In genomic region chr15:39887832-39888231, GRCh38 we compare ENCODE assay signal across 9 cellular contexts. TPM values are rescaled to one million over a fixed set of nuclear protein-coding genes. Genes with fewer than 3 reads are reported as not detected.
A peak's percentile ranks its signal among the peaks of the same experiment; 100 is the strongest.
DNase-seq lines count a peak whose midpoint lies in the region; ATAC-seq and TF ChIP-seq lines count a peak whose summit lies in the region.
"Had no signal": no experiment of that assay in that cellular context is flagged by ENCODE, and none has a peak within 500 bp of the region (broad histone marks: within the 10 kb centered on the region; RNA-seq: fewer than 3 reads in every experiment).

No MANE protein-coding gene starts in this region.

- H3K27me3 Mint-ChIP-seq in activated CD8-positive, alpha-beta T cell treated with anti-CD3 and anti-CD28 coated beads for 36 hours: peaks cover 10% of the 10 kb centered on the region
- peaks cover 21% of the 10 kb centered on the region for H3K27me3 Mint-ChIP-seq in activated CD8-positive, alpha-beta T cell treated with anti-CD3 and anti-CD28 coated beads, Interleukin-2, amount 10 ng/mL, durations not matched to agents 7 days and 5 days (ENCODE audit: low read depth)
- H3K27me3 Mint-ChIP-seq in activated CD8-positive, alpha-beta memory T cell treated with anti-CD3 and anti-CD28 coated beads, Interleukin-2, amount 10 ng/mL, durations not matched to agents 7 days and 5 days: peaks cover 22% of the 10 kb centered on the region

- no peak overlapping the region for H3K4me3 Mint-ChIP-seq in activated CD8-positive, alpha-beta T cell treated with anti-CD3 and anti-CD28 coated beads for 36 hours
- H3K4me3 Mint-ChIP-seq in activated CD8-positive, alpha-beta T cell treated with anti-CD3 and anti-CD28 coated beads, Interleukin-2, amount 10 ng/mL, durations not matched to agents 7 days and 5 days: no peak overlapping the region
- no peak overlapping the region for H3K4me3 Mint-ChIP-seq in activated CD8-positive, alpha-beta memory T cell treated with anti-CD3 and anti-CD28 coated beads, Interleukin-2, amount 10 ng/mL, durations not matched to agents 7 days and 5 days

- CTCF ChIA-PET in activated CD8-positive, alpha-beta T cell treated with anti-CD3 and anti-CD28 coated beads for 36 hours (lab: Charles Lee): interaction anchor here (0.7 to 1.6 kb wide), 5 partner anchors 15 to 187 kb away, joined by 3 read pairs; partner anchors contain the start of gene SRP14
- CTCF ChIA-PET in activated CD8-positive, alpha-beta T cell treated with anti-CD3 and anti-CD28 coated beads, Interleukin-2, amount 10 ng/mL, durations not matched to agents 7 days and 5 days (lab: Charles Lee): interaction anchor here (0.9 to 1.7 kb wide), 8 partner anchors 10 to 422 kb away, joined by 3 to 5 read pairs (median 4); no protein-coding TSS in a partner anchor
- CTCF ChIA-PET in activated CD8-positive, alpha-beta memory T cell treated with anti-CD3 and anti-CD28 coated beads, Interleukin-2, amount 10 ng/mL, durations not matched to agents 7 days and 5 days (lab: Charles Lee): interaction anchor here (0.6 to 1.7 kb wide), 6 partner anchors 13 to 1004 kb away, joined by 3 to 7 read pairs (median 3); no protein-coding TSS in a partner anchor

- no peaks in the 10 kb centered on the region for H3K27me3 ChIP-seq in testis

- peak; percentile 13 for DNase-seq in activated CD8-positive, alpha-beta T cell treated with anti-CD3 and anti-CD28 coated beads for 36 hours
- no peak for DNase-seq in activated CD8-positive, alpha-beta T cell treated with anti-CD3 and anti-CD28 coated beads, Interleukin-2, amount 10 ng/mL, durations not matched to agents 7 days and 5 days
- DNase-seq in RPMI8226 (peak; percentile 13), foreskin melanocyte (peak; percentile 44), testis (peak; percentile 70), NCI-H1417 treated with DMSO at 0.1 percent for 48 hours (lab: John Stamatoyannopoulos, UW) (no peak)
- DNase-seq in activated CD8-positive, alpha-beta memory T cell treated with anti-CD3 and anti-CD28 coated beads, Interleukin-2, amount 10 ng/mL, durations not matched to agents 7 days and 5 days: no peak
- no peak for DNase-seq in stimulated activated CD4-positive, alpha-beta T cell treated with anti-CD3 and anti-CD28 coated beads, Interleukin-4, amount 100 ng/mL, for 1 hour
- DNase-seq: retina had no signal

- H3K36me3 Mint-ChIP-seq in activated CD8-positive, alpha-beta T cell treated with anti-CD3 and anti-CD28 coated beads for 36 hours (ENCODE audit: low read depth): no peaks in the 10 kb centered on the region
- H3K36me3 Mint-ChIP-seq in activated CD8-positive, alpha-beta T cell treated with anti-CD3 and anti-CD28 coated beads, Interleukin-2, amount 10 ng/mL, durations not matched to agents 7 days and 5 days (ENCODE audit: low read depth): no peaks in the 10 kb centered on the region
- no peaks in the 10 kb centered on the region for H3K36me3 Mint-ChIP-seq in activated CD8-positive, alpha-beta memory T cell treated with anti-CD3 and anti-CD28 coated beads, Interleukin-2, amount 10 ng/mL, durations not matched to agents 7 days and 5 days

- no peaks in the 10 kb centered on the region for H3K4me1 Mint-ChIP-seq in activated CD8-positive, alpha-beta T cell treated with anti-CD3 and anti-CD28 coated beads for 36 hours (ENCODE audit: low read depth)
- H3K4me1 Mint-ChIP-seq in activated CD8-positive, alpha-beta T cell treated with anti-CD3 and anti-CD28 coated beads, Interleukin-2, amount 10 ng/mL, durations not matched to agents 7 days and 5 days (ENCODE audit: low read depth): no peaks in the 10 kb centered on the region
- no peaks in the 10 kb centered on the region for H3K4me1 Mint-ChIP-seq in activated CD8-positive, alpha-beta memory T cell treated with anti-CD3 and anti-CD28 coated beads, Interleukin-2, amount 10 ng/mL, durations not matched to agents 7 days and 5 days

- WGBS in testis, 2 donors: 28 to 35% methylated on average over 1 of the region's 1 CpG

- intact Hi-C loops in activated CD8-positive, alpha-beta T cell treated with anti-CD3 and anti-CD28 coated beads for 36 hours (cut with micrococcal nuclease): no loop called here
- intact Hi-C loops in testis (cut with DNase I; ENCODE audit: low total_unique reads): no loop called here

- H3K27ac Mint-ChIP-seq in activated CD8-positive, alpha-beta T cell treated with anti-CD3 and anti-CD28 coated beads for 36 hours: no peak overlapping the region
- no peak overlapping the region for H3K27ac Mint-ChIP-seq in activated CD8-positive, alpha-beta T cell treated with anti-CD3 and anti-CD28 coated beads, Interleukin-2, amount 10 ng/mL, durations not matched to agents 7 days and 5 days
- H3K27ac Mint-ChIP-seq in activated CD8-positive, alpha-beta memory T cell treated with anti-CD3 and anti-CD28 coated beads, Interleukin-2, amount 10 ng/mL, durations not matched to agents 7 days and 5 days: no peak overlapping the region

- H3K4me1 ChIP-seq in testis: no peaks in the 10 kb centered on the region

- no peaks in the 10 kb centered on the region for H3K9me3 Mint-ChIP-seq in activated CD8-positive, alpha-beta T cell treated with anti-CD3 and anti-CD28 coated beads for 36 hours
- no peaks in the 10 kb centered on the region for H3K9me3 Mint-ChIP-seq in activated CD8-positive, alpha-beta T cell treated with anti-CD3 and anti-CD28 coated beads, Interleukin-2, amount 10 ng/mL, durations not matched to agents 7 days and 5 days (ENCODE audit: insufficient read depth)
- no peaks in the 10 kb centered on the region for H3K9me3 Mint-ChIP-seq in activated CD8-positive, alpha-beta memory T cell treated with anti-CD3 and anti-CD28 coated beads, Interleukin-2, amount 10 ng/mL, durations not matched to agents 7 days and 5 days (ENCODE audit: low read depth)

- no peak overlapping the region for H3K4me3 ChIP-seq in testis

- no peak for ATAC-seq in activated CD8-positive, alpha-beta T cell treated with anti-CD3 and anti-CD28 coated beads for 36 hours
- no peak for ATAC-seq in activated CD8-positive, alpha-beta T cell treated with anti-CD3 and anti-CD28 coated beads, Interleukin-2, amount 10 ng/mL, durations not matched to agents 7 days and 5 days
- no peak for ATAC-seq in activated CD8-positive, alpha-beta memory T cell treated with anti-CD3 and anti-CD28 coated beads, Interleukin-2, amount 10 ng/mL, durations not matched to agents 7 days and 5 days

- H3K36me3 ChIP-seq in testis (ENCODE audit: low read depth, missing control alignments): no peaks in the 10 kb centered on the region

- TF ChIP-seq POLR2A in testis (IDR thresholded peaks at IDR 0.05): no peak

- POLR2A ChIA-PET in activated CD8-positive, alpha-beta T cell treated with anti-CD3 and anti-CD28 coated beads for 36 hours (lab: Charles Lee): interaction anchor here (0.9 kb wide), 1 partner anchor 58 kb away, joined by 3 read pairs; no protein-coding TSS in a partner anchor
- POLR2A ChIA-PET in activated CD8-positive, alpha-beta T cell treated with anti-CD3 and anti-CD28 coated beads, Interleukin-2, amount 10 ng/mL, durations not matched to agents 7 days and 5 days (lab: Charles Lee): interaction anchor here (0.6 kb wide), 1 partner anchor 218 kb away, joined by 3 read pairs; no protein-coding TSS in a partner anchor

- no peak overlapping the region for H3K27ac ChIP-seq in testis

- H3K9me3 ChIP-seq in testis: no peaks in the 10 kb centered on the region

- TF ChIP-seq CTCF in activated CD8-positive, alpha-beta T cell treated with anti-CD3 and anti-CD28 coated beads for 36 hours (IDR thresholded peaks at IDR 0.05): no peak
- peak in 1 of 3 experiments; percentile 13 for TF ChIP-seq CTCF in testis (IDR thresholded peaks at IDR 0.05)

RNA-seq across cellular contexts. Expression of gene GPR176, which starts 32.2 kb away (rescaled TPM):
- total RNA-seq in activated CD8-positive, alpha-beta T cell treated with anti-CD3 and anti-CD28 coated beads for 36 hours: under 1 TPM; 0.13 to 0.16 TPM
- total RNA-seq in activated CD8-positive, alpha-beta T cell treated with anti-CD3 and anti-CD28 coated beads, Interleukin-2, amount 10 ng/mL, durations not matched to agents 7 days and 5 days: not detected
- 10 to 100 TPM; 22.0 to 34.1 TPM for total RNA-seq in testis
- polyA plus RNA-seq in testis (ENCODE audit: insufficient read depth, low read depth, low replicate concordance): 23.1 TPM
- not detected for total RNA-seq in activated CD8-positive, alpha-beta memory T cell treated with anti-CD3 and anti-CD28 coated beads, Interleukin-2, amount 10 ng/mL, durations not matched to agents 7 days and 5 days

RNA-seq across cellular contexts. Expression of gene EIF2AK4, which starts 46.1 kb away (rescaled TPM):
- 10 to 100 TPM; 27.0 to 28.1 TPM for total RNA-seq in activated CD8-positive, alpha-beta T cell treated with anti-CD3 and anti-CD28 coated beads for 36 hours
- total RNA-seq in activated CD8-positive, alpha-beta T cell treated with anti-CD3 and anti-CD28 coated beads, Interleukin-2, amount 10 ng/mL, durations not matched to agents 7 days and 5 days: 10 to 100 TPM; 28.2 to 29.8 TPM
- 10 to 100 TPM; 47.4 to 56.5 TPM for total RNA-seq in testis
- 22.4 TPM for polyA plus RNA-seq in testis (ENCODE audit: insufficient read depth, low read depth, low replicate concordance)
- total RNA-seq in activated CD8-positive, alpha-beta memory T cell treated with anti-CD3 and anti-CD28 coated beads, Interleukin-2, amount 10 ng/mL, durations not matched to agents 7 days and 5 days: 10 to 100 TPM; 21.3 to 24.0 TPM

Comparison
In these comparisons a context has a peak if more than half of its experiments do, and no peak if none do; other contexts are left out.
1. DNase-seq: peak in activated CD8-positive, alpha-beta T cell treated with anti-CD3 and anti-CD28 coated beads for 36 hours (single experiment), RPMI8226 (single experiment), foreskin melanocyte (single experiment) and testis (single experiment); none in activated CD8-positive, alpha-beta T cell treated with anti-CD3 and anti-CD28 coated beads, Interleukin-2, amount 10 ng/mL, durations not matched to agents 7 days and 5 days (single experiment), NCI-H1417 treated with DMSO at 0.1 percent for 48 hours (single experiment), activated CD8-positive, alpha-beta memory T cell treated with anti-CD3 and anti-CD28 coated beads, Interleukin-2, amount 10 ng/mL, durations not matched to agents 7 days and 5 days (single experiment) and stimulated activated CD4-positive, alpha-beta T cell treated with anti-CD3 and anti-CD28 coated beads, Interleukin-4, amount 100 ng/mL, for 1 hour (single experiment).
2. RNA of gene GPR176, which starts 32.2 kb away (total RNA-seq): 22.0 to 34.1 TPM in testis; 0.13 to 0.16 TPM in activated CD8-positive, alpha-beta T cell treated with anti-CD3 and anti-CD28 coated beads for 36 hours, not detected in activated CD8-positive, alpha-beta memory T cell treated with anti-CD3 and anti-CD28 coated beads, Interleukin-2, amount 10 ng/mL, durations not matched to agents 7 days and 5 days and not detected in activated CD8-positive, alpha-beta T cell treated with anti-CD3 and anti-CD28 coated beads, Interleukin-2, amount 10 ng/mL, durations not matched to agents 7 days and 5 days; every median in the first group is over 10 times any median in the second.